Comparison of ENCODE assay signal across 26 cellular contexts in the genomic region with DNA sequence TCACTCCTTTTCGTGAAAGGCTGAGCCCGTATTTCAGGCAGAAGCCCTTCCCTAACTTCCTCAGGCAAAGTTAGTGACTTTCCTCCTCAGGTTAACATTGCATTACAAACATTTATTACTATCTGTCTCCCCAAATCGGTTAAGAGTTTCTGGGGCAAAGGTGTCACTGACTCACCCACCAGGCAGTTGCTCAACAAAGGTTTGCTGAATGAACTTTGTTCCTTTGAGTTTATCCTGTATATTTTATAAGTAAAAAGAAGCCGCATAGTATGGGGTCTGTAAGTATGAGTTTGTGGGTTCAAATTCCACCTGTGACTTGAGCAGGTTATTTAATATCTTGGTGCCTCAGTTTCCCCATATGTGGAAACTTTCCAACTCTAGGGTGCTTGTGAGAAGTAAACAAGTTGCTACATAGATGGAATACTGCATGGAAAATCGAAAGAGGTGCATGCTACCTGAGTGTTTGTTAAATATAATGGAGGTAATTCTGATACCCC.
DNase-seq lines count a peak whose midpoint lies in the region; ATAC-seq, FAIRE-seq and TF ChIP-seq lines count a peak whose summit lies in the region.
"Had no signal": no experiment of that assay in that cellular context is flagged by ENCODE, and none has a peak within 500 bp of the region (broad histone marks: within the 10 kb centered on the region; RNA-seq: fewer than 3 reads in every experiment).

No MANE protein-coding gene starts in this region.

- no peaks in the 10 kb centered on the region for H3K79me2 ChIP-seq in Karpas-422 (ENCODE audit: low read length)

- no peak overlapping the region for H3K4me2 ChIP-seq in Karpas-422 (ENCODE audit: low read depth, low read length, poor library complexity, severe bottlenecking)

- no peaks in the 10 kb centered on the region for H3K9me2 ChIP-seq in Karpas-422 (replicated peaks; ENCODE audit: insufficient read depth, low read length)

- H3K9ac ChIP-seq in Karpas-422 (ENCODE audit: low read length), result no peak overlapping the region

- WGBS in small intestine, 3 donors, result 13 to 64% (median 33%) methylated on average over 5 of the region's 5 CpGs

- peaks cover 24% of the 10 kb centered on the region for H3K4me1 ChIP-seq in RWPE2 (ENCODE audit: insufficient read depth, poor library complexity, severe bottlenecking)
- peaks cover 4 to 9% of the 10 kb centered on the region in 2 donors for H3K4me1 ChIP-seq in small intestine (ENCODE audit: control insufficient read depth in 2 of 2, insufficient read depth in 1 of 2, low read depth in 1 of 2, low read length in 1 of 2)
- no peaks in the 10 kb centered on the region for H3K4me1 ChIP-seq in Karpas-422 (ENCODE audit: low read length)

- TF ChIP-seq CTCF in RWPE2 (IDR thresholded peaks at IDR 0.05; ENCODE audit: poor library complexity, severe bottlenecking), result no peak
- no peak for TF ChIP-seq CTCF in fibroblast of villous mesenchyme (IDR thresholded peaks at IDR 0.05; ENCODE audit: insufficient read depth, low read depth, low read length)
- no peak for TF ChIP-seq CTCF in osteocyte (IDR thresholded peaks at IDR 0.05)

- H3K9me3 ChIP-seq in RWPE2 (ENCODE audit: severe bottlenecking) (no peaks in the 10 kb centered on the region), small intestine (ENCODE audit: control insufficient read depth, low read depth) (no peaks in the 10 kb centered on the region), Karpas-422 (ENCODE audit: low read length) (peaks cover 3% of the 10 kb centered on the region; the same call in 1 of the 2 replicates)
- H3K9me3 ChIP-seq: psoas muscle had no signal

- no peaks in the 10 kb centered on the region for H3K36me3 Mint-ChIP-seq in osteocyte (ENCODE audit: unreplicated experiment)
- H3K36me3 Mint-ChIP-seq: activated naive CD4-positive, alpha-beta T cell treated with anti-CD3 and anti-CD28 coated beads, Interleukin-2, amount 10 ng/mL, durations not matched to agents 7 days and 5 days; CD4-positive, alpha-beta memory T cell; mesothelial cell of epicardium had no signal

- H3K27me3 ChIP-seq in RWPE2 (ENCODE audit: insufficient read depth, poor library complexity, severe bottlenecking) (no peaks in the 10 kb centered on the region), small intestine (ENCODE audit: control insufficient read depth in 2 of 2, insufficient read depth in 2 of 2, low read length in 2 of 2) (no peaks in the 10 kb centered on the region), Karpas-422 (ENCODE audit: low read length) (no peaks in the 10 kb centered on the region)

- H3K27ac ChIP-seq in RWPE2 (ENCODE audit: poor library complexity, severe bottlenecking) (peak overlapping the region; percentile 74), small intestine (ENCODE audit: low read depth in 1 of 2, low read length in 1 of 2) (peak overlapping the region in 1 of 2 donors; percentile 53), Karpas-422 (ENCODE audit: low read length) (no peak overlapping the region)
- H3K27ac ChIP-seq: psoas muscle, SK-N-MC had no signal

- H3K27ac Mint-ChIP-seq in osteocyte (ENCODE audit: unreplicated experiment), result no peak overlapping the region
- H3K27ac Mint-ChIP-seq: activated CD8-positive, alpha-beta T cell treated with anti-CD3 and anti-CD28 coated beads, Interleukin-2, amount 10 ng/mL, durations not matched to agents 7 days and 5 days; activated naive CD4-positive, alpha-beta T cell treated with anti-CD3 and anti-CD28 coated beads, Interleukin-2, amount 10 ng/mL, durations not matched to agents 7 days and 5 days; activated T-cell treated with anti-CD3 and anti-CD28 coated beads, Interleukin-2, amount 50 U/mL, for 24 hours; CD4-positive, alpha-beta memory T cell; HFFc6; mesothelial cell of epicardium; T-helper 2 cell treated with Interferon-gamma antibody and Interleukin-4, amounts not matched to agents 5 μg/mL and 100 μg/mL, for 36 hours had no signal

- H3K27me3 Mint-ChIP-seq in osteocyte (ENCODE audit: unreplicated experiment), result no peaks in the 10 kb centered on the region
- H3K27me3 Mint-ChIP-seq: activated naive CD4-positive, alpha-beta T cell treated with anti-CD3 and anti-CD28 coated beads, Interleukin-2, amount 10 ng/mL, durations not matched to agents 7 days and 5 days; activated T-cell treated with anti-CD3 and anti-CD28 coated beads, Interleukin-2, amount 50 U/mL, for 24 hours had no signal

- H3K36me3 ChIP-seq in RWPE2 (ENCODE audit: low read depth) (no peaks in the 10 kb centered on the region), small intestine (ENCODE audit: control insufficient read depth in 2 of 2, insufficient read depth in 2 of 2, low read length in 2 of 2) (no peaks in the 10 kb centered on the region), Karpas-422 (ENCODE audit: insufficient read depth, low read length) (no peaks in the 10 kb centered on the region)

- H4K20me1 ChIP-seq in Karpas-422 (ENCODE audit: insufficient read depth, low read depth, low read length), result no peaks in the 10 kb centered on the region

- no peak overlapping the region for H3K4me3 Mint-ChIP-seq in osteocyte (ENCODE audit: unreplicated experiment)
- H3K4me3 Mint-ChIP-seq: activated CD8-positive, alpha-beta T cell treated with anti-CD3 and anti-CD28 coated beads, Interleukin-2, amount 10 ng/mL, durations not matched to agents 7 days and 5 days; activated naive CD4-positive, alpha-beta T cell treated with anti-CD3 and anti-CD28 coated beads, Interleukin-2, amount 10 ng/mL, durations not matched to agents 7 days and 5 days; activated T-cell treated with anti-CD3 and anti-CD28 coated beads, Interleukin-2, amount 50 U/mL, for 24 hours; CD4-positive, alpha-beta memory T cell; HFFc6; mesothelial cell of epicardium; neural crest cell; T-helper 2 cell treated with Interferon-gamma antibody and Interleukin-4, amounts not matched to agents 5 μg/mL and 100 μg/mL, for 36 hours had no signal

- DNase-seq in HPDE6-E6E7 (ENCODE audit: extremely low spot score) (peak; percentile 9), RWPE2 (ENCODE audit: low spot score) (no peak), fibroblast of villous mesenchyme (ENCODE audit: low read depth) (peak; percentile 48), small intestine (peak; percentile 92), osteocyte (ENCODE audit: extremely low spot score, unreplicated experiment) (no peak), Karpas-422 (no peak)
- no peak for DNase-seq in stimulated activated CD4-positive, alpha-beta T cell treated with anti-CD3 and anti-CD28 coated beads, Interleukin-1b, Interleukin-23, amount 100 ng/mL, for 48 hours
- DNase-seq: activated CD4-positive, CD25-positive, alpha-beta regulatory T cell; activated CD8-positive, alpha-beta T cell treated with anti-CD3 and anti-CD28 coated beads, Interleukin-2, amount 10 ng/mL, durations not matched to agents 7 days and 5 days; activated naive CD4-positive, alpha-beta T cell treated with anti-CD3 and anti-CD28 coated beads, Interleukin-2, amount 10 ng/mL, durations not matched to agents 7 days and 5 days; activated T-cell treated with anti-CD3 and anti-CD28 coated beads, Interleukin-2, amount 50 U/mL, for 24 hours; CD4-positive, alpha-beta memory T cell; DMS79; HFFc6; hypothalamus; MM.1S; NCI-H146; psoas muscle; stimulated activated CD8-positive, alpha-beta memory T cell treated with anti-CD3 and anti-CD28 coated beads, Interleukin-4, amount 100 ng/mL, for 48 hours had no signal

- no peak overlapping the region for H2AFZ ChIP-seq in Karpas-422 (ENCODE audit: low read length)

- H3K4me3 ChIP-seq in RWPE2 (ENCODE audit: severe bottlenecking) (no peak overlapping the region), fibroblast of villous mesenchyme (ENCODE audit: low read depth, low read length) (no peak overlapping the region), small intestine (ENCODE audit: low read depth in 1 of 2, low read length in 2 of 2) (no peak overlapping the region), Karpas-422 (ENCODE audit: low read length) (no peak overlapping the region)
- H3K4me3 ChIP-seq: psoas muscle, SK-N-MC had no signal

- ATAC-seq in RWPE2 (ENCODE audit: low read depth) (peak; percentile 66), GM18511 (IDR thresholded peaks at IDR 0.05; ENCODE audit: unreplicated experiment) (no peak)
- ATAC-seq: activated CD8-positive, alpha-beta T cell treated with anti-CD3 and anti-CD28 coated beads, Interleukin-2, amount 10 ng/mL, durations not matched to agents 7 days and 5 days had no signal

- FAIRE-seq in small intestine (lab: Jason Lieb, UNC), result no peak
- FAIRE-seq: astrocyte, keratinocyte had no signal

- H3K4me1 Mint-ChIP-seq in osteocyte (ENCODE audit: unreplicated experiment), result no peaks in the 10 kb centered on the region
- H3K4me1 Mint-ChIP-seq: activated naive CD4-positive, alpha-beta T cell treated with anti-CD3 and anti-CD28 coated beads, Interleukin-2, amount 10 ng/mL, durations not matched to agents 7 days and 5 days; CD4-positive, alpha-beta memory T cell; mesothelial cell of epicardium; neural crest cell had no signal

- H3K9me3 Mint-ChIP-seq in osteocyte (ENCODE audit: unreplicated experiment), result peaks cover 14% of the 10 kb centered on the region
- H3K9me3 Mint-ChIP-seq: activated naive CD4-positive, alpha-beta T cell treated with anti-CD3 and anti-CD28 coated beads, Interleukin-2, amount 10 ng/mL, durations not matched to agents 7 days and 5 days; T-helper 2 cell treated with Interferon-gamma antibody and Interleukin-4, amounts not matched to agents 5 μg/mL and 100 μg/mL, for 36 hours had no signal

Comparison
In these comparisons a context has a peak if more than half of its experiments do, and no peak if none do; other contexts are left out.
1. DNase-seq: peak in HPDE6-E6E7 (single experiment), fibroblast of villous mesenchyme (single experiment) and small intestine (single experiment); none in RWPE2 (single experiment), osteocyte (single experiment), stimulated activated CD4-positive, alpha-beta T cell treated with anti-CD3 and anti-CD28 coated beads, Interleukin-1b, Interleukin-23, amount 100 ng/mL, for 48 hours (single experiment) and Karpas-422 (single experiment).